ENCODE assay signal across 15 cellular contexts in the genomic region with DNA sequence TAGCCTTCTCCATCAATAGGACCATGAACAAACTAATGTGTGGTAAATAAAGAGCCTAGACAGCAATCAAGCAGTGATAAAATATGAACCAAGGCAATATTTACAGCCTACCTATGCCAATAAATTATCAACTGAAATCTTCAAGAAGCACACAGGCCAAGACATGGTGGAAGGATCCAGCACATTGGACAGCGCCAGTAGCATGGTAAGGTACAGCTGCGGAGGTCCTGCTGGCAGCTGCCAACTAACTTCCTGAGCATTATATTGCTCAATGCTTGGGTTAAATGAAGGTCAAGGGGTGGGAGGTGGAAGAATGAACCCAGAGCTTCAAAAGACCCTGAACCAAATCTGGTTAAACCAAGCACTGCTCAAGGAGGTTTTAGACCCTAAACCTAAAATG. TPM values are rescaled to one million over a fixed set of nuclear protein-coding genes. Genes with fewer than 3 reads are reported as not detected.
DNase-seq lines count a peak whose midpoint lies in the region; ATAC-seq and TF ChIP-seq lines count a peak whose summit lies in the region.
"Had no signal": no experiment of that assay in that cellular context is flagged by ENCODE, and none has a peak within 500 bp of the region (broad histone marks: within the 10 kb centered on the region; RNA-seq: fewer than 3 reads in every experiment).

No MANE protein-coding gene starts in this region.

- WGBS in psoas muscle, 3 donors: 41 to 43% (median 42%) methylated on average over 2 of the region's 2 CpGs

- no peak for TF ChIP-seq CTCF in psoas muscle (IDR thresholded peaks at IDR 0.05)

- DNase-seq in EH (ENCODE audit: low read depth): peak; percentile 37
- peak; percentile 35 for DNase-seq in M059J (ENCODE audit: low read depth)
- DNase-seq in amniotic epithelial cell (ENCODE audit: low read depth): peak; percentile 60
- peak; percentile 75 for DNase-seq in left kidney (ENCODE audit: low read depth, low spot score)
- no peak for DNase-seq in activated CD8-positive, alpha-beta memory T cell treated with anti-CD3 and anti-CD28 coated beads for 24 hours
- DNase-seq in psoas muscle: no peak
- DNase-seq: CD4-positive, CD25-positive, alpha-beta regulatory T cell; NCI-H1092 treated with DMSO at 0.1 percent for 48 hours; stimulated activated CD4-positive, alpha-beta T cell treated with anti-CD3 and anti-CD28 coated beads, Interleukin-4, amount 100 ng/mL, for 24 hours; T-helper 17 cell had no signal

- H3K4me1 ChIP-seq in psoas muscle: no peaks in the 10 kb centered on the region
- H3K4me1 ChIP-seq: HAP-1, right atrium auricular region had no signal

- intact Hi-C loops in psoas muscle (cut with DNase I): loop anchor here in 1 of 2 donors (5.0 kb wide), 1 partner anchor 575 kb away; no protein-coding TSS in a partner anchor

- no peak overlapping the region for H3K27ac ChIP-seq in psoas muscle
- H3K27ac ChIP-seq: right atrium auricular region had no signal

- H3K36me3 ChIP-seq in psoas muscle (ENCODE audit: insufficient read depth in 1 of 2, low read depth in 1 of 2): no peaks in the 10 kb centered on the region
- H3K36me3 ChIP-seq: HAP-1, right atrium auricular region had no signal

- no peaks in the 10 kb centered on the region for H3K9me3 ChIP-seq in psoas muscle
- H3K9me3 ChIP-seq: HAP-1, right atrium auricular region had no signal

- ATAC-seq in HG02571 (IDR thresholded peaks at IDR 0.05; ENCODE audit: unreplicated experiment): no peak
- ATAC-seq in psoas muscle: no peak
- ATAC-seq: activated T-helper 17 cell treated with anti-CD3 and anti-CD28 coated beads, Interleukin-2, amount 50 U/mL, for 72 hours; stimulated activated effector memory CD8-positive, alpha-beta T cell treated with anti-CD3 and anti-CD28 coated beads, Interleukin-12 subunit alpha, Interleukin-12 subunit beta, amount 100 ng/mL, for 72 hours; T-helper 17 cell had no signal

- no peak overlapping the region for H3K4me3 ChIP-seq in psoas muscle
- H3K4me3 ChIP-seq: HAP-1, right atrium auricular region had no signal

- peaks cover 3 to 10% (median 5%) of the 10 kb centered on the region in 3 donors for H3K27me3 ChIP-seq in psoas muscle (ENCODE audit: insufficient read depth in 3 of 3, low read length in 2 of 3)
- H3K27me3 ChIP-seq: right atrium auricular region had no signal

RNA-seq across cellular contexts. Expression of a gene that starts 16.5 kb away (rescaled TPM):
- total RNA-seq in M059J (2014; rRNA removed; shearing (Covaris generic)): 158 and 167 TPM in 2 replicates
- total RNA-seq in psoas muscle: 1 to 10 TPM; 1.7 to 2.9 (median 2.4) TPM
- 1 to 10 TPM; 1.7 to 6.3 (median 4.4) TPM for polyA plus RNA-seq in psoas muscle

Comparison
In these comparisons a context has a peak if more than half of its experiments do, and no peak if none do; other contexts are left out.
1. DNase-seq: peak in EH (single experiment), M059J (single experiment), amniotic epithelial cell (single experiment) and left kidney (single experiment); none in activated CD8-positive, alpha-beta memory T cell treated with anti-CD3 and anti-CD28 coated beads for 24 hours (single experiment) and psoas muscle (0 of 2).
2. RNA of a gene that starts 16.5 kb away (total RNA-seq): 158 to 167 TPM in M059J; 1.7 to 2.9 TPM in psoas muscle; every median in the first group is over 10 times any median in the second.